ENCODE assay signal across 9 cellular contexts in the genomic region with DNA sequence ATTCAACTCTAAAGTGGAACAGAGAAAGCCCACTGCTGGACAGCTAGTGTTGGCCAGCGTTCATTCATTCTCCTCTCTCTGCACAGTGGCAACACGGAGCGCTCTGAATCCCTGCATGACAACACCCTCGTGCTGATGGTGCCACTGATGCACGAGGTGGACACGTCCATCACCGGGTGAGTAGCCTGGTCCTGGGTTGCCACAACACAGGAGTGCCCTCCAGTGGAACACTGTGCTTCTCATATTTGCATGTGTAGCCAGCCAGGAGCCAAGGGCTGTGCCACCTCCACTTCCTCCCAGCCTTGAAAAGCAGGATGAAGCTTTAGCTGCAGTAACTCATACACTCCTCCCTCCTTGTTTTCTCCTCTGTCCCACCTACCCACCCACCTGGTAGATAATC.
DNase-seq lines count a peak whose midpoint lies in the region; ATAC-seq and TF ChIP-seq lines count a peak whose summit lies in the region.
"Had no signal": no experiment of that assay in that cellular context is flagged by ENCODE, and none has a peak within 500 bp of the region (broad histone marks: within the 10 kb centered on the region; RNA-seq: fewer than 3 reads in every experiment).

No MANE protein-coding gene starts in this region.

- no peak for ATAC-seq in HG02678 (IDR thresholded peaks at IDR 0.05; ENCODE audit: unreplicated experiment)

- H3K36me3 ChIP-seq in GM23248 (ENCODE audit: low read depth), result no peaks in the 10 kb centered on the region
- H3K36me3 ChIP-seq in Peyer's patch, result no peaks in the 10 kb centered on the region

- H3K4me3 Mint-ChIP-seq in T-helper 2 cell treated with Interferon-gamma antibody and Interleukin-4, amounts not matched to agents 5 μg/mL and 100 μg/mL, for 36 hours, result no peak overlapping the region
- H3K4me3 Mint-ChIP-seq: memory B cell had no signal

- in situ Hi-C loops in GM23248 (cut with MboI), result no loop called here

- H4K20me1 ChIP-seq in GM23248 (ENCODE audit: insufficient read depth), result no peaks in the 10 kb centered on the region

- H3K27ac ChIP-seq in GM23248, result no peak overlapping the region
- H3K27ac ChIP-seq in Peyer's patch, result peak overlapping the region in 2 of 4 donors; percentile 8 to 37

- H3K36me3 Mint-ChIP-seq in T-helper 2 cell treated with Interferon-gamma antibody and Interleukin-4, amounts not matched to agents 5 μg/mL and 100 μg/mL, for 36 hours (ENCODE audit: low read depth), result no peaks in the 10 kb centered on the region
- H3K36me3 Mint-ChIP-seq: memory B cell had no signal

- DNase-seq in GM23248 (peak; percentile 15), Peyer's patch (peak in 1 of 3 donors; percentile 49), fibroblast of mammary gland (ENCODE audit: low read depth) (peak; percentile 32), renal cortical epithelial cell (ENCODE audit: low read depth) (peak; percentile 28), kidney glomerular epithelial cell (lab: John Stamatoyannopoulos, UW) (no peak)
- DNase-seq in T-helper 2 cell treated with Interferon-gamma antibody and Interleukin-4, amounts not matched to agents 5 μg/mL and 100 μg/mL, for 36 hours (ENCODE audit: low spot score), result no peak
- DNase-seq in stimulated activated naive CD4-positive, alpha-beta T cell (lab: John Stamatoyannopoulos, UW), result no peak

- TF ChIP-seq CTCF in Peyer's patch (IDR thresholded peaks at IDR 0.05), result peak in 4 of 6 experiments; percentile 17 to 53 (median 46)
- TF ChIP-seq CTCF in fibroblast of mammary gland (conservative IDR thresholded peaks at IDR 0.05; ENCODE audit: control insufficient read depth, insufficient read depth, low read depth, low read length), result peak; percentile 31

- H3K9me2 ChIP-seq in GM23248 (ENCODE audit: insufficient read depth), result no peaks in the 10 kb centered on the region

- H3K27ac Mint-ChIP-seq in T-helper 2 cell treated with Interferon-gamma antibody and Interleukin-4, amounts not matched to agents 5 μg/mL and 100 μg/mL, for 36 hours, result no peak overlapping the region
- H3K27ac Mint-ChIP-seq: memory B cell had no signal

- H3K79me2 ChIP-seq in GM23248 (ENCODE audit: insufficient read depth), result no peaks in the 10 kb centered on the region

- H3K4me1 Mint-ChIP-seq in T-helper 2 cell treated with Interferon-gamma antibody and Interleukin-4, amounts not matched to agents 5 μg/mL and 100 μg/mL, for 36 hours (ENCODE audit: low read depth), result no peaks in the 10 kb centered on the region
- H3K4me1 Mint-ChIP-seq: memory B cell had no signal

- peaks cover 9% of the 10 kb centered on the region for H3K27me3 Mint-ChIP-seq in T-helper 2 cell treated with Interferon-gamma antibody and Interleukin-4, amounts not matched to agents 5 μg/mL and 100 μg/mL, for 36 hours (ENCODE audit: low read depth)
- H3K27me3 Mint-ChIP-seq: memory B cell had no signal

- H2AFZ ChIP-seq in GM23248, result no peak overlapping the region

- H3K9me3 ChIP-seq in GM23248 (ENCODE audit: low read depth) (no peaks in the 10 kb centered on the region), Peyer's patch (no peaks in the 10 kb centered on the region)

- no peak for TF ChIP-seq POLR2A in Peyer's patch (IDR thresholded peaks at IDR 0.05)

- H3K4me1 ChIP-seq in GM23248 (ENCODE audit: insufficient read depth), result no peaks in the 10 kb centered on the region
- peaks cover 0 to 1% (median 0%) of the 10 kb centered on the region in 4 donors for H3K4me1 ChIP-seq in Peyer's patch

- no peak overlapping the region for H3K4me2 ChIP-seq in GM23248 (ENCODE audit: unreplicated experiment)

- H3F3A ChIP-seq in GM23248 (ENCODE audit: insufficient read depth), result no peaks in the 10 kb centered on the region

- H3K9ac ChIP-seq in GM23248, result no peak overlapping the region

- no peaks in the 10 kb centered on the region for H3K9me3 Mint-ChIP-seq in T-helper 2 cell treated with Interferon-gamma antibody and Interleukin-4, amounts not matched to agents 5 μg/mL and 100 μg/mL, for 36 hours
- H3K9me3 Mint-ChIP-seq: memory B cell had no signal

- WGBS in GM23248 (ENCODE audit: low coverage in 1 of 2, low lambda C conversion rate in 2 of 2, missing lambda C conversion rate in 2 of 2), 2 experiments, result 38 to 41% methylated on average over 7 of the region's 7 CpGs

- H3K27me3 ChIP-seq in GM23248 (replicated peaks; ENCODE audit: insufficient read depth) (peaks cover 5% of the 10 kb centered on the region), Peyer's patch (no peaks in the 10 kb centered on the region)

- H3K4me3 ChIP-seq in GM23248 (no peak overlapping the region), Peyer's patch (no peak overlapping the region), fibroblast of mammary gland (ENCODE audit: control insufficient read depth, low read depth, low read length) (no peak overlapping the region)

Comparison
In these comparisons a context has a peak if more than half of its experiments do, and no peak if none do; other contexts are left out.
1. DNase-seq: peak in GM23248 (single experiment), fibroblast of mammary gland (single experiment) and renal cortical epithelial cell (single experiment); none in T-helper 2 cell treated with Interferon-gamma antibody and Interleukin-4, amounts not matched to agents 5 μg/mL and 100 μg/mL, for 36 hours (single experiment), kidney glomerular epithelial cell (single experiment) and stimulated activated naive CD4-positive, alpha-beta T cell (0 of 6).